In the genomic region with DNA sequence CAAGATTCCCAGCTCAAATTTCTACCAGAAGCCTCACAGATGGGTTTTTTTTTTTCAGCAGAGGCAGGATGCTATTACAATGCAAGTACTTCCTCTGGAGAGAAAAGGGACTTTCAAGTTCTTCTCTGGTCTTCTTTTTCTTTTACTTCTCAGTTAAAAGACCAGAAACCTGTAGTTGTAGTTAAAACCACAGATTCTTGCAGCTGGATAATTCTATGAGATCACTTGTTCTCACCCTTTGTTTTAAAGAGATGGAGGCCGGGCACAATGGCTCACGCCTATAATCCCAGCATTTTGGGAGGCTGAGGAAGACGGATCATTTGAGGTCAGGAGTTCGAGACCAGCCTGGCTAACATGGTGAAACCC, we compare ENCODE assay signal across 20 cellular contexts. TPM values are rescaled to one million over a fixed set of nuclear protein-coding genes. Genes with fewer than 3 reads are reported as not detected.
A peak's percentile ranks its signal among the peaks of the same experiment; 100 is the strongest.
DNase-seq lines count a peak whose midpoint lies in the region; ATAC-seq and TF ChIP-seq lines count a peak whose summit lies in the region.
"Had no signal": no experiment of that assay in that cellular context is flagged by ENCODE, and none has a peak within 500 bp of the region (broad histone marks: within the 10 kb centered on the region; RNA-seq: fewer than 3 reads in every experiment).

No MANE protein-coding gene starts in this region.

- no peaks in the 10 kb centered on the region for H3K79me2 ChIP-seq in MM.1S (ENCODE audit: low read length)

- H3K9me2 ChIP-seq in MM.1S (replicated peaks; ENCODE audit: insufficient read depth, low read length): no peaks in the 10 kb centered on the region

- H3K4me3 ChIP-seq in MM.1S (ENCODE audit: low read length) (no peak overlapping the region), ovary (no peak overlapping the region)
- H3K4me3 ChIP-seq: BLaER1 treated with 17β-estradiol and CSF1 and Interleukin-3, amounts not matched to agents 10 nM and 100 nM; colonic mucosa; left ventricle myocardium inferior had no signal

- H3K36me3 ChIP-seq in MM.1S (replicated peaks; ENCODE audit: insufficient read depth, low read length) (no peaks in the 10 kb centered on the region), ovary (no peaks in the 10 kb centered on the region)
- H3K36me3 ChIP-seq: BLaER1 treated with 17β-estradiol and CSF1 and Interleukin-3, amounts not matched to agents 10 nM and 100 nM; colonic mucosa; left ventricle myocardium inferior had no signal

- TF ChIP-seq CTCF in MM.1S (IDR thresholded peaks at IDR 0.05; ENCODE audit: low read length) (0 out of 2 replicates have a peak, but pooled peaks have one; percentile 0), ovary (IDR thresholded peaks at IDR 0.05) (no peak)

- no peak overlapping the region for H3K9ac ChIP-seq in MM.1S (ENCODE audit: low read length)
- H3K9ac ChIP-seq: BLaER1 treated with 17β-estradiol and CSF1 and Interleukin-3, amounts not matched to agents 10 nM and 100 nM had no signal

- peak; percentile 88 for ATAC-seq in GM18867 (IDR thresholded peaks at IDR 0.05; ENCODE audit: unreplicated experiment)
- ATAC-seq in GM21447 (IDR thresholded peaks at IDR 0.05; ENCODE audit: unreplicated experiment): peak; percentile 75
- peak; percentile 73 for ATAC-seq in HG02943 (IDR thresholded peaks at IDR 0.05; ENCODE audit: low read depth, unreplicated experiment)
- ATAC-seq: esophagus mucosa had no signal

- intact Hi-C loops in ovary (cut with DNase I): loop anchor here in 1 of 4 donors (10.0 kb wide), 1 partner anchor 240 kb away; a partner anchor contains a TSS

- no peaks in the 10 kb centered on the region for H3K27me3 ChIP-seq in MM.1S (replicated peaks; ENCODE audit: insufficient read depth, low read length)
- no peaks in the 10 kb centered on the region for H3K27me3 ChIP-seq in ovary
- H3K27me3 ChIP-seq: BLaER1 treated with 17β-estradiol and CSF1 and Interleukin-3, amounts not matched to agents 10 nM and 100 nM; colonic mucosa had no signal

- peaks cover 17% of the 10 kb centered on the region for H3K4me1 ChIP-seq in MM.1S (ENCODE audit: low read length)
- H3K4me1 ChIP-seq in ovary (ENCODE audit: insufficient read depth): peaks cover 5% of the 10 kb centered on the region
- H3K4me1 ChIP-seq: colonic mucosa had no signal

- no peak for TF ChIP-seq EP300 in ovary (IDR thresholded peaks at IDR 0.05)

- H3K9me3 ChIP-seq in MM.1S (replicated peaks; ENCODE audit: insufficient read depth, low read length): no peaks in the 10 kb centered on the region
- no peaks in the 10 kb centered on the region for H3K9me3 ChIP-seq in ovary
- H3K9me3 ChIP-seq: BLaER1 treated with 17β-estradiol and CSF1 and Interleukin-3, amounts not matched to agents 10 nM and 100 nM; colonic mucosa; left ventricle myocardium inferior had no signal

- H3K27ac ChIP-seq in MM.1S (ENCODE audit: low read length) (peak overlapping the region; percentile 76; the same call in 1 of the 2 replicates), ovary (no peak overlapping the region)
- H3K27ac ChIP-seq: BLaER1 treated with 17β-estradiol and CSF1 and Interleukin-3, amounts not matched to agents 10 nM and 100 nM; colonic mucosa; left ventricle myocardium inferior; RWPE1 had no signal

- H3F3A ChIP-seq in MM.1S (ENCODE audit: insufficient read depth, low read length): peaks cover 13% of the 10 kb centered on the region

- H2AFZ ChIP-seq in MM.1S (ENCODE audit: low read length): no peak overlapping the region

- DNase-seq in MM.1S (peak; percentile 86), RKO (ENCODE audit: low spot score) (no peak), ovary (no peak), inferior parietal cortex (ENCODE audit: extremely low spot score) (no peak), DMS 273 (lab: John Stamatoyannopoulos, UW; ENCODE audit: unreplicated experiment) (no peak)
- DNase-seq: activated CD4-positive, alpha-beta T cell treated with anti-CD3 and anti-CD28 coated beads for 4 hours; activated T-cell treated with anti-CD3 and anti-CD28 coated beads, Interleukin-2, amount 50 U/mL, for 48 hours; aorta; colonic mucosa; EL; left ventricle myocardium inferior; NCI-H146; NCI-H526; T-helper 2 cell had no signal

- no peak for TF ChIP-seq POLR2A in ovary (IDR thresholded peaks at IDR 0.05)

- WGBS in ovary, 3 donors: 95 to 96% (median 96%) methylated on average over 4 of the region's 4 CpGs

- no peaks in the 10 kb centered on the region for H4K20me1 ChIP-seq in MM.1S (ENCODE audit: insufficient read depth, low read length)
- H4K20me1 ChIP-seq: BLaER1 treated with 17β-estradiol and CSF1 and Interleukin-3, amounts not matched to agents 10 nM and 100 nM had no signal

- H3K4me2 ChIP-seq in MM.1S (ENCODE audit: low read depth, low read length): peak overlapping the region; percentile 15; the same call in 1 of the 2 replicates
- H3K4me2 ChIP-seq: BLaER1 treated with 17β-estradiol and CSF1 and Interleukin-3, amounts not matched to agents 10 nM and 100 nM had no signal

RNA-seq across cellular contexts. Expression of a gene that starts 47.6 kb away (rescaled TPM):
- under 1 TPM in 4 of 7 donors, not detected in 3; 0.10 to 0.48 (median 0.19) TPM for total RNA-seq in ovary
- under 1 TPM in 1 of 2 donors, not detected in 1; 0.21 TPM for polyA plus RNA-seq in ovary
- total RNA-seq: colonic mucosa, esophagus mucosa had no signal
